Comparison of ENCODE assay signal across 20 cellular contexts in genomic region chr3:64097920-64098319, GRCh38.
"Had no signal": no experiment of that assay in that cellular context is flagged by ENCODE, and none has a peak within 500 bp of the region (broad histone marks: within the 10 kb centered on the region; RNA-seq: fewer than 3 reads in every experiment).

No MANE protein-coding gene starts in this region.

- H3K27ac ChIP-seq: body of pancreas, esophagus squamous epithelium, pancreas, tibial nerve, vagina had no signal

- H3K4me3 ChIP-seq: body of pancreas, esophagus squamous epithelium, pancreas, tibial nerve, vagina had no signal

- H3K27me3 ChIP-seq: body of pancreas, esophagus squamous epithelium, pancreas, tibial nerve, vagina had no signal

- H3K9me3 ChIP-seq: body of pancreas, esophagus squamous epithelium, pancreas, tibial nerve, vagina had no signal

- H3K4me1 ChIP-seq: body of pancreas, esophagus squamous epithelium, pancreas, tibial nerve had no signal

- DNase-seq: activated CD4-positive, alpha-beta memory T cell treated with anti-CD3 and anti-CD28 coated beads, Interleukin-2, amount 10 ng/mL, durations not matched to agents 7 days and 5 days; activated CD4-positive, alpha-beta T cell treated with anti-CD3 and anti-CD28 coated beads for 36 hours; activated CD8-positive, alpha-beta memory T cell treated with anti-CD3 and anti-CD28 coated beads, Interleukin-2, amount 10 ng/mL, durations not matched to agents 7 days and 5 days; activated naive CD4-positive, alpha-beta T cell treated with Interleukin-2 at 50 U/mL for 16 hours; activated naive CD8-positive, alpha-beta T cell treated with anti-CD3 and anti-CD28 coated beads, Interleukin-2, amount 10 ng/mL, durations not matched to agents 7 days and 5 days; activated T-cell treated with anti-CD3 and anti-CD28 coated beads, Interleukin-2, amount 50 U/mL, for 24 hours; amygdala; body of pancreas; effector memory CD8-positive, alpha-beta T cell; esophagus squamous epithelium; immature natural killer cell; kidney glomerular epithelial cell; left ventricle myocardium superior; pancreas; stimulated activated CD4-positive, alpha-beta T cell treated with anti-CD3 and anti-CD28 coated beads, Interleukin-12 subunit alpha, Interleukin-12 subunit beta, amount 100 ng/mL, for 4 hours; stimulated activated CD4-positive, alpha-beta T cell treated with anti-CD3 and anti-CD28 coated beads, Interleukin-1b, Interleukin-23, amount 100 ng/mL, for 48 hours; stimulated activated naive CD8-positive, alpha-beta T cell treated with anti-CD3 and anti-CD28 coated beads, Interleukin-15, Interleukin-2, amounts not matched to agents 100 U/mL and 50 U/mL, for 24 hours; T-helper 2 cell had no signal
